20 cellular contexts compared by ENCODE assay signal in the genomic region with DNA sequence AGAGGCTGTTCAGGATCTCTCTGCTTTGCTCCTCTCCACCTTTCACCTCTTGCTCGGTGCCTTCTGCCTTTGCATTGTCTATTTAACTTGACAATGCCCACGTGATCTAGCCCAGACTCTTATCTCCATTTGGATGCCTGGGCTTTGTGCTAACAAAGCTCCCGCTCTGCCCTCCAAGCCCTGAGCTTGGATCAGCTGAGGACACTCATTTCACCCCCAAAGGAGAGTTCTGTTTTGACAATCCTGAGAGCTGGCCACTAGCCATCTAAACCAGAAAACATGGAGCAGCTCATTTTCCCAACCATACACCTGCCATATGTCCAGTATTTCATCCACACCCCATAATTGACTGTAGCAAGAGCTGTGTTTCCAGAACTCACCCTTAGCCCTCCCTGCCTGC. TPM values are rescaled to one million over a fixed set of nuclear protein-coding genes. Genes with fewer than 3 reads are reported as not detected.
"Had no signal": no experiment of that assay in that cellular context is flagged by ENCODE, and none has a peak within 500 bp of the region (broad histone marks: within the 10 kb centered on the region; RNA-seq: fewer than 3 reads in every experiment).

No MANE protein-coding gene starts in this region.

- H3K27ac ChIP-seq: neutrophil, skin epidermis, tibial artery, uterus had no signal

- FAIRE-seq: TTC549 had no signal

- ATAC-seq: activated T-cell treated with anti-CD3 and anti-CD28 coated beads, Interleukin-2, amount 50 U/mL, for 72 hours; effector memory CD8-positive, alpha-beta T cell; left lobe of liver had no signal

- H3K27me3 ChIP-seq: neutrophil, tibial artery, uterus had no signal

- H3K4me1 ChIP-seq: uterus had no signal

- H3K36me3 ChIP-seq: neutrophil, tibial artery, uterus had no signal

- H3K4me3 ChIP-seq: skin epidermis, tibial artery, uterus had no signal

- H3K9me3 ChIP-seq: neutrophil, tibial artery, uterus had no signal

- DNase-seq: activated CD4-positive, alpha-beta T cell treated with anti-CD3 and anti-CD28 coated beads, Interleukin-2, amount 10 ng/mL, durations not matched to agents 24 days and 14 days; activated CD4-positive, CD25-positive, alpha-beta regulatory T cell; activated CD8-positive, alpha-beta memory T cell treated with anti-CD3 and anti-CD28 coated beads, Interleukin-2, amount 50 U/mL, for 48 hours; activated gamma-delta T cell treated with Interleukin-2 at 50 U/mL for 16 hours; activated T-cell treated with anti-CD3 and anti-CD28 coated beads, Interleukin-2, amount 50 U/mL, for 72 hours; amygdala; central memory CD4-positive, alpha-beta T cell; effector memory CD8-positive, alpha-beta T cell; foreskin melanocyte; islet precursor cell; naive B cell; stimulated activated CD4-positive, alpha-beta T cell treated with anti-CD3 and anti-CD28 coated beads, Interleukin-4, amount 100 ng/mL, for 24 hours; stimulated activated naive CD4-positive, alpha-beta T cell; tibial artery; uterus had no signal

RNA-seq across cellular contexts. Expression of a gene that starts 12.8 kb away (rescaled TPM):
- total RNA-seq: T-helper 2 cell treated with Interferon-gamma antibody and Interleukin-4, amounts not matched to agents 100 ng/mL and 5 ng/mL, for 36 hours had no signal
